1 cellular context compared by ENCODE assay signal in genomic region chr20:64041040-64041780, GRCh38.
TF ChIP-seq lines count a peak whose summit lies in the region.

No MANE protein-coding gene starts in this region.

TF ChIP-seq in HepG2, 621 proteins besides CTCF, POLR2A, EP300 and RAD21 (continues in another document):
- no peak; the same call in 1 of the 2 replicates for TF ChIP-seq POGZ (CRISPR knock-in tag; IDR thresholded peaks at IDR 0.05)
- TF ChIP-seq IKZF5 (CRISPR knock-in tag; IDR thresholded peaks at IDR 0.05): peak; percentile 62; the same call in 1 of the 2 replicates
- TF ChIP-seq ZBTB33 (CRISPR knock-in tag; IDR thresholded peaks at IDR 0.05): no peak; the same call in 1 of the 2 replicates
- TF ChIP-seq AFF4 (CRISPR knock-in tag; IDR thresholded peaks at IDR 0.05): no peak
- peak; percentile 43; the same call in 1 of the 2 replicates for TF ChIP-seq BATF2 (CRISPR knock-in tag; IDR thresholded peaks at IDR 0.05)
- no peak for TF ChIP-seq RCOR2 (CRISPR knock-in tag; IDR thresholded peaks at IDR 0.05)
- TF ChIP-seq SRSF9 (IDR thresholded peaks at IDR 0.05; ENCODE audit: borderline replicate concordance, insufficient read depth, low read depth, low read length, poor library complexity, severe bottlenecking): no peak
- TF ChIP-seq FOXK2 (IDR thresholded peaks at IDR 0.05): no peak
- TF ChIP-seq HOXA3 (CRISPR knock-in tag; IDR thresholded peaks at IDR 0.05): peak; percentile 72
- no peak; the same call in 1 of the 2 replicates for TF ChIP-seq ZNF749 (CRISPR knock-in tag; IDR thresholded peaks at IDR 0.05; ENCODE audit: borderline replicate concordance)
- TF ChIP-seq ZBTB3 (CRISPR knock-in tag; IDR thresholded peaks at IDR 0.05; ENCODE audit: borderline replicate concordance, low read depth): no peak
- no peak for TF ChIP-seq MIER2 (CRISPR knock-in tag; IDR thresholded peaks at IDR 0.05)
- TF ChIP-seq ZMYM2 (CRISPR knock-in tag; IDR thresholded peaks at IDR 0.05): no peak
- no peak; a peak in 3 of 4 replicates for TF ChIP-seq HMGXB4 (CRISPR knock-in tag; IDR thresholded peaks at IDR 0.05; ENCODE audit: borderline replicate concordance in 1 of 2, low read depth in 1 of 2)
- TF ChIP-seq SRF (IDR thresholded peaks at IDR 0.05; ENCODE audit: low read depth, low read length): peak; percentile 11; the same call in 1 of the 2 replicates
- no peak for TF ChIP-seq NCOA5 (CRISPR knock-in tag; IDR thresholded peaks at IDR 0.05)
- no peak for TF ChIP-seq SYNCRIP (IDR thresholded peaks at IDR 0.05; ENCODE audit: insufficient read depth, low read depth, low read length)
- peak; percentile 76 for TF ChIP-seq TFDP1 (CRISPR knock-in tag; IDR thresholded peaks at IDR 0.05; ENCODE audit: borderline replicate concordance)
- peak; percentile 90; the same call in 1 of the 2 replicates for TF ChIP-seq ARNT2 (CRISPR knock-in tag; IDR thresholded peaks at IDR 0.05; ENCODE audit: low read depth)
- no peak for TF ChIP-seq ZBTB40 (IDR thresholded peaks at IDR 0.05)
- TF ChIP-seq ZBTB40 (CRISPR knock-in tag; IDR thresholded peaks at IDR 0.05): no peak; the same call in 1 of the 2 replicates
- TF ChIP-seq ZSCAN30 (CRISPR knock-in tag; IDR thresholded peaks at IDR 0.05): no peak
- TF ChIP-seq ZNF557 (CRISPR knock-in tag; IDR thresholded peaks at IDR 0.05): 0 out of 2 replicates have a peak, but pooled peaks have one; percentile 76
- no peak for TF ChIP-seq HHEX (CRISPR knock-in tag; IDR thresholded peaks at IDR 0.05)
- no peak for TF ChIP-seq DNMT1 (CRISPR knock-in tag; IDR thresholded peaks at IDR 0.05)
- no peak for TF ChIP-seq CREB1 (IDR thresholded peaks at IDR 0.05)
- no peak for TF ChIP-seq CREB1 (CRISPR knock-in tag; IDR thresholded peaks at IDR 0.05)
- peak; percentile 60 for TF ChIP-seq MED8 (CRISPR knock-in tag; IDR thresholded peaks at IDR 0.05; ENCODE audit: insufficient replicate concordance)
- no peak for TF ChIP-seq HNF4A (CRISPR knock-in tag; IDR thresholded peaks at IDR 0.05)
- TF ChIP-seq SNAI1 (CRISPR knock-in tag; IDR thresholded peaks at IDR 0.05; ENCODE audit: borderline replicate concordance): peak; percentile 78; the same call in 1 of the 2 replicates
- no peak for TF ChIP-seq HDAC6 (IDR thresholded peaks at IDR 0.05; ENCODE audit: low read depth, low read length)
- TF ChIP-seq ZFP36L1 (CRISPR knock-in tag; IDR thresholded peaks at IDR 0.05): no peak
- 0 out of 2 replicates have a peak, but pooled peaks have one; percentile 33 for TF ChIP-seq HNF4G (IDR thresholded peaks at IDR 0.05; ENCODE audit: borderline replicate concordance, low read depth, low read length)
- no peak for TF ChIP-seq HNF4G (CRISPR knock-in tag; IDR thresholded peaks at IDR 0.05; ENCODE audit: borderline replicate concordance, low read depth)
- peak; percentile 63; the same call in 1 of the 2 replicates for TF ChIP-seq NCOA2 (CRISPR knock-in tag; IDR thresholded peaks at IDR 0.05)
- no peak for TF ChIP-seq ZFP36L2 (CRISPR knock-in tag; IDR thresholded peaks at IDR 0.05)
- TF ChIP-seq NFYB (CRISPR knock-in tag; IDR thresholded peaks at IDR 0.05): peak; percentile 18
- no peak; the same call in 1 of the 2 replicates for TF ChIP-seq TFDP2 (CRISPR knock-in tag; IDR thresholded peaks at IDR 0.05)
- 0 out of 2 replicates have a peak, but pooled peaks have one; percentile 43 for TF ChIP-seq GFI1 (CRISPR knock-in tag; IDR thresholded peaks at IDR 0.05; ENCODE audit: borderline replicate concordance)
